ENCODE assay signal across 35 cellular contexts in genomic region chr15:35195031-35195430, GRCh38.
"Had no signal": no experiment of that assay in that cellular context is flagged by ENCODE, and none has a peak within 500 bp of the region (broad histone marks: within the 10 kb centered on the region; RNA-seq: fewer than 3 reads in every experiment).

No MANE protein-coding gene starts in this region.

- H3K4me2 ChIP-seq: KMS-11 had no signal

- H3K36me3 ChIP-seq: MG63 had no signal

- H3K9ac ChIP-seq: KMS-11 had no signal

- H3K4me3 ChIP-seq: MG63 had no signal

- H3K27me3 ChIP-seq: MG63 had no signal

- H3K27ac ChIP-seq: KMS-11 had no signal

- DNase-seq: Karpas-422, Kasumi-1, MG63, MM.1S, MV-4-11, NCI-H1048, NCI-H1092, NCI-H1092 treated with DMSO at 0.1 percent for 48 hours, NCI-H1105, NCI-H1105 treated with DMSO at 0.1 percent for 48 hours, NCI-H1417, NCI-H1417 treated with DMSO at 0.1 percent for 48 hours, NCI-H1436, NCI-H1436 treated with DMSO at 0.1 percent for 48 hours, NCI-H146, NCI-H1694, NCI-H1694 treated with DMSO at 0.1 percent for 48 hours, NCI-H187, NCI-H187 treated with DMSO at 0.1 percent for 48 hours, NCI-H1930, NCI-H2029, NCI-H2029 treated with DMSO at 0.1 percent for 48 hours, NCI-H2081, NCI-H2081 treated with DMSO at 0.1 percent for 48 hours, NCI-H2107, NCI-H2171, NCI-H2171 treated with DMSO at 0.1 percent for 48 hours, NCI-H2227 treated with DMSO at 0.1 percent for 48 hours, NCI-H226, NCI-H345, NCI-H446, NCI-H446 treated with DMSO at 0.1 percent for 48 hours, NCI-H510A, NCI-H510A treated with DMSO at 0.1 percent for 48 hours had no signal
